9 cellular contexts compared by ENCODE assay signal in genomic region chr1:159826436-159827101, GRCh38. TPM values are rescaled to one million over a fixed set of nuclear protein-coding genes. Genes with fewer than 3 reads are reported as not detected.
DNase-seq lines count a peak whose midpoint lies in the region; ATAC-seq, FAIRE-seq and TF ChIP-seq lines count a peak whose summit lies in the region.
"Had no signal": no experiment of that assay in that cellular context is flagged by ENCODE, and none has a peak within 500 bp of the region (broad histone marks: within the 10 kb centered on the region; RNA-seq: fewer than 3 reads in every experiment).

Gene SLAMF8, plus strand, starts transcription at chr1:159826873. Its CDS starts 26 bp downstream, at chr1:159826899.

- ATAC-seq in gastrocnemius medialis = peak in 1 of 2 donors; percentile 12
- ATAC-seq in HG03442 (IDR thresholded peaks at IDR 0.05; ENCODE audit: unreplicated experiment) = no peak

- H3K36me3 ChIP-seq in ascending aorta (no peaks in the 10 kb centered on the region), gastrocnemius medialis (no peaks in the 10 kb centered on the region)

- H3K27ac ChIP-seq in ascending aorta = no peak within 1 kb of the TSS
- H3K27ac ChIP-seq in gastrocnemius medialis = no peak within 1 kb of the TSS

- FAIRE-seq in RCC 7860 (lab: Jason Lieb, UNC) = no peak

- no peaks in the 10 kb centered on the region for H3K4me1 ChIP-seq in ascending aorta
- H3K4me1 ChIP-seq in gastrocnemius medialis = peaks cover 0 to 10% of the 10 kb centered on the region in 2 donors

- H3K27me3 ChIP-seq in ascending aorta (no peaks in the 10 kb centered on the region), gastrocnemius medialis (peaks cover 0 to 4% (median 2%) of the 10 kb centered on the region in 3 donors)

- intact Hi-C loops in ascending aorta (cut with DNase I) = no loop called here
- intact Hi-C loops in gastrocnemius medialis (cut with DNase I; ENCODE audit: low total_unique reads) = no loop called here

- H3K9me3 ChIP-seq in ascending aorta = no peaks in the 10 kb centered on the region
- H3K9me3 ChIP-seq in gastrocnemius medialis = no peaks in the 10 kb centered on the region

- CTCF ChIA-PET in GM10248 (lab: Yijun Ruan, JAX) = interaction anchor here (1.0 to 2.0 kb wide), 4 partner anchors 13 to 63 kb away, joined by 3 to 7 read pairs (median 3); partner anchors contain the start of gene DUSP23

- in situ Hi-C loops in gastrocnemius medialis (cut with MboI; ENCODE audit: low sequenced_read_pairs in 4 of 4) = no loop called here

- peak; percentile 55 for DNase-seq in GM10248 (ENCODE audit: extremely low spot score)
- peak; percentile 17 for DNase-seq in RCC 7860 (ENCODE audit: low spot score)
- peak; percentile 27 to 70 for DNase-seq in ascending aorta (ENCODE audit: low spot score in 2 of 2)
- DNase-seq in gastrocnemius medialis = peak; percentile 27 to 36
- no peak for DNase-seq in NCI-H748 (lab: John Stamatoyannopoulos, UW; ENCODE audit: unreplicated experiment)
- DNase-seq in NCI-H446 treated with DMSO at 0.1 percent for 48 hours (lab: John Stamatoyannopoulos, UW) = no peak
- no peak for DNase-seq in NCI-H2196 (lab: John Stamatoyannopoulos, UW; ENCODE audit: unreplicated experiment)
- DNase-seq: naive B cell had no signal

- POLR2A ChIA-PET in GM10248 (lab: Yijun Ruan, JAX) = interaction anchor here (0.6 kb wide), 1 partner anchor 98 kb away, joined by 3 read pairs; the partner anchor contains the start of gene TAGLN2

- no peak for TF ChIP-seq POLR2A in gastrocnemius medialis (IDR thresholded peaks at IDR 0.05)

- H3K4me3 ChIP-seq in ascending aorta = peak within 1 kb of the TSS in 1 of 2 donors; percentile 9
- no peak within 1 kb of the TSS for H3K4me3 ChIP-seq in gastrocnemius medialis

- no peak for TF ChIP-seq CTCF in GM10248 (IDR thresholded peaks at IDR 0.05; ENCODE audit: control extremely low read depth, extremely low read depth, low read depth, missing control alignments)
- no peak for TF ChIP-seq CTCF in ascending aorta (IDR thresholded peaks at IDR 0.05)
- TF ChIP-seq CTCF in gastrocnemius medialis (IDR thresholded peaks at IDR 0.05 in 4 of 5, conservative IDR thresholded peaks at IDR 0.05 in 1 of 5) = no peak

RNA-seq across cellular contexts. Expression of gene SLAMF8, which starts in this region (rescaled TPM):
- 6.7 TPM for total RNA-seq in ascending aorta
- 1 to 10 TPM in 2 of 4 donors, under 1 TPM in 1, not detected in 1; 0.75 to 2.3 (median 2.0) TPM for total RNA-seq in gastrocnemius medialis

Comparison
In these comparisons a context has a peak if more than half of its experiments do, and no peak if none do; other contexts are left out.
1. DNase-seq: peak in GM10248 (single experiment), RCC 7860 (single experiment), ascending aorta (2 of 2) and gastrocnemius medialis (2 of 2); none in NCI-H748 (single experiment), NCI-H446 treated with DMSO at 0.1 percent for 48 hours (single experiment) and NCI-H2196 (single experiment).